ENCODE assay signal across 14 cellular contexts in genomic region chr20:33789858-33790182, GRCh38. TPM values are rescaled to one million over a fixed set of nuclear protein-coding genes. Genes with fewer than 3 reads are reported as not detected.
DNase-seq lines count a peak whose midpoint lies in the region; ATAC-seq and TF ChIP-seq lines count a peak whose summit lies in the region.
"Had no signal": no experiment of that assay in that cellular context is flagged by ENCODE, and none has a peak within 500 bp of the region (broad histone marks: within the 10 kb centered on the region; RNA-seq: fewer than 3 reads in every experiment).

No MANE protein-coding gene starts in this region.

- no peak for DNase-seq in activated CD8-positive, alpha-beta T cell treated with anti-CD3 and anti-CD28 coated beads, Interleukin-2, amount 10 ng/mL, durations not matched to agents 7 days and 5 days
- DNase-seq in activated CD8-positive, alpha-beta T cell treated with anti-CD3 and anti-CD28 coated beads for 36 hours: no peak
- DNase-seq in transverse colon: no peak
- DNase-seq in activated T-cell treated with anti-CD3 and anti-CD28 coated beads for 4 hours: no peak
- DNase-seq in activated T-helper 2 cell treated with anti-CD3 and anti-CD28 coated beads, Interferon-gamma antibody, Interleukin-2, Interleukin-4, amounts not matched to agents 10 μg/mL and 5 μg/mL and 100 μg/mL, durations not matched to agents 14 hours and 24 hours and 36 hours (ENCODE audit: low spot score): no peak
- DNase-seq: activated CD4-positive, alpha-beta memory T cell treated with anti-CD3 and anti-CD28 coated beads for 36 hours; CD4-positive, alpha-beta T cell had no signal

- POLR2A ChIA-PET in activated CD8-positive, alpha-beta T cell treated with anti-CD3 and anti-CD28 coated beads, Interleukin-2, amount 10 ng/mL, durations not matched to agents 7 days and 5 days (lab: Charles Lee): no interaction called here
- POLR2A ChIA-PET in activated CD8-positive, alpha-beta T cell treated with anti-CD3 and anti-CD28 coated beads for 36 hours (lab: Charles Lee): no interaction called here

- H3K4me1 Mint-ChIP-seq in activated CD8-positive, alpha-beta T cell treated with anti-CD3 and anti-CD28 coated beads, Interleukin-2, amount 10 ng/mL, durations not matched to agents 7 days and 5 days (ENCODE audit: low read depth): peaks cover 34% of the 10 kb centered on the region
- H3K4me1 Mint-ChIP-seq in activated CD8-positive, alpha-beta T cell treated with anti-CD3 and anti-CD28 coated beads for 36 hours (ENCODE audit: low read depth): peaks cover 10% of the 10 kb centered on the region
- H3K4me1 Mint-ChIP-seq in activated T-helper 2 cell treated with anti-CD3 and anti-CD28 coated beads, Interferon-gamma antibody, Interleukin-2, Interleukin-4, amounts not matched to agents 10 μg/mL and 5 μg/mL and 100 μg/mL, durations not matched to agents 14 hours and 24 hours and 36 hours (ENCODE audit: low read depth): peaks cover 9% of the 10 kb centered on the region

- peak overlapping the region in 1 of 2 donors; percentile 44 for H3K9ac ChIP-seq in duodenal mucosa (ENCODE audit: low read depth in 1 of 2, low read length in 2 of 2)
- no peak overlapping the region for H3K9ac ChIP-seq in muscle layer of colon (ENCODE audit: low read length)

- peaks cover 23 to 30% of the 10 kb centered on the region in 2 donors for H3K4me1 ChIP-seq in duodenal mucosa (ENCODE audit: control insufficient read depth in 1 of 2, insufficient read depth in 2 of 2, low read length in 2 of 2)
- peaks cover 56% of the 10 kb centered on the region for H3K4me1 ChIP-seq in muscle layer of colon (ENCODE audit: insufficient read depth, low read length)
- peaks cover 27 to 50% (median 39%) of the 10 kb centered on the region in 4 donors for H3K4me1 ChIP-seq in transverse colon
- H3K4me1 ChIP-seq: HAP-1 had no signal

- intact Hi-C loops in activated CD8-positive, alpha-beta T cell treated with anti-CD3 and anti-CD28 coated beads for 36 hours (cut with micrococcal nuclease): no loop called here
- intact Hi-C loops in transverse colon (cut with DNase I; ENCODE audit: low total_unique reads): no loop called here
- intact Hi-C loops in activated T-helper 2 cell treated with anti-CD3 and anti-CD28 coated beads, Interferon-gamma antibody, Interleukin-2, Interleukin-4, amounts not matched to agents 10 μg/mL and 5 μg/mL and 100 μg/mL, durations not matched to agents 14 hours and 24 hours and 36 hours (cut with micrococcal nuclease): no loop called here

- H3K27ac ChIP-seq in duodenal mucosa (ENCODE audit: low read depth, low read length): peak overlapping the region; percentile 71
- peak overlapping the region; percentile 86 for H3K27ac ChIP-seq in muscle layer of colon (ENCODE audit: low read depth, low read length)
- peak overlapping the region; percentile 87 to 92 (median 90) for H3K27ac ChIP-seq in transverse colon

- H3K9me3 ChIP-seq in duodenal mucosa (ENCODE audit: control insufficient read depth in 1 of 2, low read length in 2 of 2): no peaks in the 10 kb centered on the region
- no peaks in the 10 kb centered on the region for H3K9me3 ChIP-seq in muscle layer of colon (ENCODE audit: low read length)
- H3K9me3 ChIP-seq in transverse colon: no peaks in the 10 kb centered on the region
- H3K9me3 ChIP-seq: HAP-1 had no signal

- H3K27me3 ChIP-seq in duodenal mucosa (ENCODE audit: control insufficient read depth in 1 of 2, insufficient read depth in 2 of 2, low read length in 2 of 2): no peaks in the 10 kb centered on the region
- H3K27me3 ChIP-seq in muscle layer of colon (ENCODE audit: control insufficient read depth in 1 of 2, insufficient read depth in 2 of 2, low read length in 2 of 2): no peaks in the 10 kb centered on the region
- H3K27me3 ChIP-seq in transverse colon: no peaks in the 10 kb centered on the region

- in situ Hi-C loops in transverse colon (cut with MboI; ENCODE audit: low pct_ligation_motif_present in 1 of 4, low pct_unique_long_range_greater_than_20kb in 1 of 4, low sequenced_read_pairs in 3 of 4): no loop called here

- ATAC-seq in activated CD8-positive, alpha-beta T cell treated with anti-CD3 and anti-CD28 coated beads, Interleukin-2, amount 10 ng/mL, durations not matched to agents 7 days and 5 days: no peak
- no peak for ATAC-seq in activated CD8-positive, alpha-beta T cell treated with anti-CD3 and anti-CD28 coated beads for 36 hours
- ATAC-seq in GM18909 (IDR thresholded peaks at IDR 0.05; ENCODE audit: poor library complexity, unreplicated experiment): no peak

- CTCF ChIA-PET in activated CD8-positive, alpha-beta T cell treated with anti-CD3 and anti-CD28 coated beads, Interleukin-2, amount 10 ng/mL, durations not matched to agents 7 days and 5 days (lab: Charles Lee): interaction anchor here (1.3 kb wide), 1 partner anchor 125 kb away, joined by 4 read pairs; no protein-coding TSS in a partner anchor
- CTCF ChIA-PET in activated CD8-positive, alpha-beta T cell treated with anti-CD3 and anti-CD28 coated beads for 36 hours (lab: Charles Lee): no interaction called here

- H3K4me3 Mint-ChIP-seq in activated CD8-positive, alpha-beta T cell treated with anti-CD3 and anti-CD28 coated beads, Interleukin-2, amount 10 ng/mL, durations not matched to agents 7 days and 5 days: no peak overlapping the region
- no peak overlapping the region for H3K4me3 Mint-ChIP-seq in activated CD8-positive, alpha-beta T cell treated with anti-CD3 and anti-CD28 coated beads for 36 hours
- no peak overlapping the region for H3K4me3 Mint-ChIP-seq in activated T-helper 2 cell treated with anti-CD3 and anti-CD28 coated beads, Interferon-gamma antibody, Interleukin-2, Interleukin-4, amounts not matched to agents 10 μg/mL and 5 μg/mL and 100 μg/mL, durations not matched to agents 14 hours and 24 hours and 36 hours (ENCODE audit: low read depth)
- H3K4me3 Mint-ChIP-seq: activated CD4-positive, alpha-beta memory T cell treated with anti-CD3 and anti-CD28 coated beads for 36 hours; CD4-positive, alpha-beta T cell; neural crest cell; stimulated activated naive CD8-positive, alpha-beta T cell treated with anti-CD3 and anti-CD28 coated beads, Interleukin-15, Interleukin-2, amounts not matched to agents 100 ng/mL and 50 ng/mL, for 24 hours had no signal

- H3K36me3 Mint-ChIP-seq in activated CD8-positive, alpha-beta T cell treated with anti-CD3 and anti-CD28 coated beads, Interleukin-2, amount 10 ng/mL, durations not matched to agents 7 days and 5 days (ENCODE audit: low read depth): no peaks in the 10 kb centered on the region
- peaks cover 5% of the 10 kb centered on the region for H3K36me3 Mint-ChIP-seq in activated CD8-positive, alpha-beta T cell treated with anti-CD3 and anti-CD28 coated beads for 36 hours (ENCODE audit: low read depth)
- H3K36me3 Mint-ChIP-seq in activated T-helper 2 cell treated with anti-CD3 and anti-CD28 coated beads, Interferon-gamma antibody, Interleukin-2, Interleukin-4, amounts not matched to agents 10 μg/mL and 5 μg/mL and 100 μg/mL, durations not matched to agents 14 hours and 24 hours and 36 hours (ENCODE audit: low read depth): no peaks in the 10 kb centered on the region

- 20 to 39% methylated on average over 1 to 5 of the region's 5 CpGs for WGBS in transverse colon (ENCODE audit: low coverage in 1 of 2), 2 donors

- H3K27me3 Mint-ChIP-seq in activated CD8-positive, alpha-beta T cell treated with anti-CD3 and anti-CD28 coated beads, Interleukin-2, amount 10 ng/mL, durations not matched to agents 7 days and 5 days (ENCODE audit: low read depth): no peaks in the 10 kb centered on the region
- no peaks in the 10 kb centered on the region for H3K27me3 Mint-ChIP-seq in activated CD8-positive, alpha-beta T cell treated with anti-CD3 and anti-CD28 coated beads for 36 hours
- no peaks in the 10 kb centered on the region for H3K27me3 Mint-ChIP-seq in activated T-helper 2 cell treated with anti-CD3 and anti-CD28 coated beads, Interferon-gamma antibody, Interleukin-2, Interleukin-4, amounts not matched to agents 10 μg/mL and 5 μg/mL and 100 μg/mL, durations not matched to agents 14 hours and 24 hours and 36 hours (ENCODE audit: low read depth)
- H3K27me3 Mint-ChIP-seq: activated CD4-positive, alpha-beta memory T cell treated with anti-CD3 and anti-CD28 coated beads for 36 hours; CD4-positive, alpha-beta T cell; stimulated activated naive CD8-positive, alpha-beta T cell treated with anti-CD3 and anti-CD28 coated beads, Interleukin-15, Interleukin-2, amounts not matched to agents 100 ng/mL and 50 ng/mL, for 24 hours had no signal

- TF ChIP-seq CTCF in activated CD8-positive, alpha-beta T cell treated with anti-CD3 and anti-CD28 coated beads for 36 hours (IDR thresholded peaks at IDR 0.05): no peak
- TF ChIP-seq CTCF in transverse colon (IDR thresholded peaks at IDR 0.05): no peak

- TF ChIP-seq POLR2A in transverse colon (IDR thresholded peaks at IDR 0.05): no peak

- H3K36me3 ChIP-seq in duodenal mucosa (ENCODE audit: control insufficient read depth in 1 of 2, insufficient read depth in 2 of 2, low read length in 2 of 2) (no peaks in the 10 kb centered on the region), muscle layer of colon (ENCODE audit: insufficient read depth, low read length) (no peaks in the 10 kb centered on the region), transverse colon (no peaks in the 10 kb centered on the region)
- H3K36me3 ChIP-seq: HAP-1 had no signal

- no peak overlapping the region for H3K4me3 ChIP-seq in duodenal mucosa (ENCODE audit: low read depth in 1 of 2, low read length in 2 of 2)
- no peak overlapping the region for H3K4me3 ChIP-seq in muscle layer of colon (ENCODE audit: low read depth in 1 of 2, low read length in 2 of 2)
- H3K4me3 ChIP-seq in transverse colon: no peak overlapping the region
- H3K4me3 ChIP-seq: coronary artery, HAP-1 had no signal

- no peak for TF ChIP-seq EP300 in transverse colon (IDR thresholded peaks at IDR 0.05; ENCODE audit: low read depth)

- H3K9me3 Mint-ChIP-seq in activated CD8-positive, alpha-beta T cell treated with anti-CD3 and anti-CD28 coated beads, Interleukin-2, amount 10 ng/mL, durations not matched to agents 7 days and 5 days (ENCODE audit: insufficient read depth): no peaks in the 10 kb centered on the region
- H3K9me3 Mint-ChIP-seq in activated CD8-positive, alpha-beta T cell treated with anti-CD3 and anti-CD28 coated beads for 36 hours: no peaks in the 10 kb centered on the region
- no peaks in the 10 kb centered on the region for H3K9me3 Mint-ChIP-seq in activated T-helper 2 cell treated with anti-CD3 and anti-CD28 coated beads, Interferon-gamma antibody, Interleukin-2, Interleukin-4, amounts not matched to agents 10 μg/mL and 5 μg/mL and 100 μg/mL, durations not matched to agents 14 hours and 24 hours and 36 hours
- H3K9me3 Mint-ChIP-seq: activated CD4-positive, alpha-beta memory T cell treated with anti-CD3 and anti-CD28 coated beads for 36 hours; CD4-positive, alpha-beta T cell; neural crest cell; stimulated activated naive CD8-positive, alpha-beta T cell treated with anti-CD3 and anti-CD28 coated beads, Interleukin-15, Interleukin-2, amounts not matched to agents 100 ng/mL and 50 ng/mL, for 24 hours had no signal

- peak overlapping the region; percentile 57 for H3K27ac Mint-ChIP-seq in activated CD8-positive, alpha-beta T cell treated with anti-CD3 and anti-CD28 coated beads, Interleukin-2, amount 10 ng/mL, durations not matched to agents 7 days and 5 days
- H3K27ac Mint-ChIP-seq in activated CD8-positive, alpha-beta T cell treated with anti-CD3 and anti-CD28 coated beads for 36 hours: no peak overlapping the region
- H3K27ac Mint-ChIP-seq in activated T-helper 2 cell treated with anti-CD3 and anti-CD28 coated beads, Interferon-gamma antibody, Interleukin-2, Interleukin-4, amounts not matched to agents 10 μg/mL and 5 μg/mL and 100 μg/mL, durations not matched to agents 14 hours and 24 hours and 36 hours: no peak overlapping the region
- H3K27ac Mint-ChIP-seq: activated CD4-positive, alpha-beta memory T cell treated with anti-CD3 and anti-CD28 coated beads for 36 hours; CD4-positive, alpha-beta T cell; stimulated activated naive CD8-positive, alpha-beta T cell treated with anti-CD3 and anti-CD28 coated beads, Interleukin-15, Interleukin-2, amounts not matched to agents 100 ng/mL and 50 ng/mL, for 24 hours had no signal

RNA-seq across cellular contexts. Expression of gene CHMP4B, which starts 21.3 kb away (rescaled TPM):
- total RNA-seq in activated CD8-positive, alpha-beta T cell treated with anti-CD3 and anti-CD28 coated beads, Interleukin-2, amount 10 ng/mL, durations not matched to agents 7 days and 5 days: 10 to 100 TPM; 86.7 to 93.2 TPM
- 10 to 100 TPM; 82.0 to 82.9 TPM for total RNA-seq in activated CD8-positive, alpha-beta T cell treated with anti-CD3 and anti-CD28 coated beads for 36 hours
- total RNA-seq in transverse colon: 100 to 1,000 TPM; 182 to 263 (median 213) TPM
- total RNA-seq in activated T-helper 2 cell treated with anti-CD3 and anti-CD28 coated beads, Interferon-gamma antibody, Interleukin-2, Interleukin-4, amounts not matched to agents 10 μg/mL and 5 μg/mL and 100 μg/mL, durations not matched to agents 14 hours and 24 hours and 36 hours: 113 and 116 TPM in 2 replicates

RNA-seq across cellular contexts. Expression of gene ZNF341, which starts 58.0 kb away (rescaled TPM):
- total RNA-seq in activated CD8-positive, alpha-beta T cell treated with anti-CD3 and anti-CD28 coated beads, Interleukin-2, amount 10 ng/mL, durations not matched to agents 7 days and 5 days: 1 to 10 TPM; 4.7 to 5.2 TPM
- total RNA-seq in activated CD8-positive, alpha-beta T cell treated with anti-CD3 and anti-CD28 coated beads for 36 hours: 1 to 10 TPM; 4.3 to 5.0 TPM
- total RNA-seq in transverse colon: 1 to 10 TPM; 3.8 to 7.2 (median 7.1) TPM
- 6.8 and 7.0 TPM in 2 replicates for total RNA-seq in activated T-helper 2 cell treated with anti-CD3 and anti-CD28 coated beads, Interferon-gamma antibody, Interleukin-2, Interleukin-4, amounts not matched to agents 10 μg/mL and 5 μg/mL and 100 μg/mL, durations not matched to agents 14 hours and 24 hours and 36 hours
